Comparison of ENCODE assay signal across 31 cellular contexts in the genomic region with DNA sequence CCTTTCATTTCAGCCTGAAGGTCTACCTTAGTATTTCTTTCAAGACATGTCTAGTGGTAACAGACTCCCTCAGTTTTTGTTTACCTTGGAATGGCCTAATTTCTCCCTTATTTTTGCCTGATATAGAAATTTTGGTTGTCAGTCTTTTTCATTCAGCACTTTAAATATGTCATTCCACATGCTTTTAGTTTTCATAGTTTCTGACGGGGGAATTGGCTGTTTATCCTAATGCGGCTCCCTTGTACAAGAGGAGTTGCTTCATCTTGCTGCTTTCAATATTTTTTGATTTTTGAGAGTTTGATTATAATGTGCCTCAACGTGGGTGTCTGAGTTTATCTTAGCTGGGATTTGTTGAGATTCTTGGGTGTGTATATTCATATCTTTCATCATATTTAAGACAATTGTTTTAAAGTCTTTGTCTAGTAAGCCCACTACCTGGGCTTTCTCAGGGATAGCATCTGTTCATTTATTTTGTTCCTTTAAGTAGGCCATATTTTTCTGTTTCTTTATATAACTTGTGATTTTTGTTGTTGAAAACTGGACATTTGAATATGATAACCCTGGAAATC. TPM values are rescaled to one million over a fixed set of nuclear protein-coding genes. Genes with fewer than 3 reads are reported as not detected.
"Had no signal": no experiment of that assay in that cellular context is flagged by ENCODE, and none has a peak within 500 bp of the region (broad histone marks: within the 10 kb centered on the region; RNA-seq: fewer than 3 reads in every experiment).

No MANE protein-coding gene starts in this region.

- ATAC-seq: left colon; left lung; lower lobe of right lung; naive thymus-derived CD8-positive, alpha-beta T cell; pancreas; right cardiac atrium; stimulated activated effector memory CD8-positive, alpha-beta T cell treated with anti-CD3 and anti-CD28 coated beads, Interleukin-12 subunit alpha, Interleukin-12 subunit beta, amount 100 ng/mL, for 72 hours; upper lobe of right lung had no signal

- H3K9me3 ChIP-seq: prostate gland, uterus had no signal

- H3K27me3 ChIP-seq: left lung, pancreas, sigmoid colon, spleen, suprapubic skin, tibial artery, upper lobe of right lung, uterus had no signal

- H3K27ac ChIP-seq: left lung, lower lobe of right lung, pancreas, prostate gland, sigmoid colon, spleen, suprapubic skin, thoracic aorta, tibial artery, upper lobe of right lung, uterus had no signal

- DNase-seq: hippocampal formation; kidney; left colon; left lung; lower lobe of right lung; mammary epithelial cell; mesenchymal stem cell; naive thymus-derived CD8-positive, alpha-beta T cell; nucleus accumbens; pancreas; posterior cingulate gyrus; retina; right cardiac atrium; sigmoid colon; small intestine; spleen; stimulated activated CD4-positive, alpha-beta T cell treated with anti-CD3 and anti-CD28 coated beads, Interleukin-4, amount 100 ng/mL, for 24 hours; stimulated activated naive CD4-positive, alpha-beta T cell; tibial artery; trophoblast cell; upper lobe of right lung; uterus had no signal

- FAIRE-seq: kidney, pancreas, small intestine had no signal

- H3K36me3 ChIP-seq: left lung, lower lobe of right lung, pancreas, prostate gland, sigmoid colon, spleen, suprapubic skin, thoracic aorta, tibial artery, upper lobe of right lung, uterus had no signal

- H3K4me1 ChIP-seq: left lung, lower lobe of right lung, pancreas, prostate gland, sigmoid colon, spleen, suprapubic skin, tibial artery, upper lobe of right lung, uterus had no signal

- H3K4me3 ChIP-seq: left lung, lower lobe of right lung, pancreas, prostate gland, sigmoid colon, spleen, suprapubic skin, thoracic aorta, tibial artery, upper lobe of right lung, uterus had no signal

RNA-seq across cellular contexts. Expression of gene PYDC2, which starts 51.1 kb away (rescaled TPM):
- total RNA-seq: kidney; left colon; left lung; liver; lower lobe of right lung; mammary epithelial cell; mucosa of gallbladder; naive thymus-derived CD8-positive, alpha-beta T cell; neural crest cell; osteoblast; pancreas; prostate gland; right cardiac atrium; sigmoid colon; spleen; subcutaneous adipose tissue; suprapubic skin; thoracic aorta; upper lobe of right lung; uterus had no signal
- polyA plus RNA-seq: liver; mammary epithelial cell; naive thymus-derived CD8-positive, alpha-beta T cell; pancreas; right cardiac atrium; sigmoid colon; small intestine; spleen had no signal
